Comparison of ENCODE assay signal across 22 cellular contexts in genomic region chr3:52359116-52359855, GRCh38.
"Had no signal": no experiment of that assay in that cellular context is flagged by ENCODE, and none has a peak within 500 bp of the region (broad histone marks: within the 10 kb centered on the region; RNA-seq: fewer than 3 reads in every experiment).

No MANE protein-coding gene starts in this region.

- H3K27me3 Mint-ChIP-seq: naive thymus-derived CD8-positive, alpha-beta T cell; stimulated activated memory B cell treated with anti-CD40 and anti-IgM and Interleukin-4, amounts not matched to agents 10 μg/mL and 1 μg/mL and 100 μg/mL, for 72 hours; type B pancreatic cell had no signal

- ATAC-seq: left lung; lower lobe of right lung; naive thymus-derived CD8-positive, alpha-beta T cell; sciatic nerve; stimulated activated memory B cell treated with anti-CD40 and anti-IgM and Interleukin-4, amounts not matched to agents 10 μg/mL and 1 μg/mL and 100 μg/mL, for 72 hours; stimulated activated naive CD8-positive, alpha-beta T cell treated with anti-CD3 and anti-CD28 coated beads, Interleukin-15, Interleukin-2, amounts not matched to agents 100 U/mL and 50 U/mL, for 24 hours had no signal

- H3K4me3 ChIP-seq: dorsolateral prefrontal cortex, left lung, lower lobe of right lung, ovary, smooth muscle cell, testis, tibial artery had no signal

- H3K36me3 ChIP-seq: ovary had no signal

- H3K4me1 Mint-ChIP-seq: immature natural killer cell; stimulated activated memory B cell treated with anti-CD40 and anti-IgM and Interleukin-4, amounts not matched to agents 10 μg/mL and 1 μg/mL and 100 μg/mL, for 72 hours had no signal

- H3K9me3 Mint-ChIP-seq: naive thymus-derived CD8-positive, alpha-beta T cell; nephron progenitor cell; stimulated activated memory B cell treated with anti-CD40 and anti-IgM and Interleukin-4, amounts not matched to agents 10 μg/mL and 1 μg/mL and 100 μg/mL, for 72 hours; type B pancreatic cell had no signal

- H3K4me1 ChIP-seq: left lung, lower lobe of right lung, testis, tibial artery had no signal

- H3K27me3 ChIP-seq: dorsolateral prefrontal cortex, left lung, ovary, testis, tibial artery had no signal

- H3K27ac Mint-ChIP-seq: immature natural killer cell; naive thymus-derived CD8-positive, alpha-beta T cell; nephron progenitor cell; stimulated activated memory B cell treated with anti-CD40 and anti-IgM and Interleukin-4, amounts not matched to agents 10 μg/mL and 1 μg/mL and 100 μg/mL, for 72 hours; type B pancreatic cell had no signal

- H3K9me3 ChIP-seq: left lung, lower lobe of right lung, ovary, testis, tibial artery had no signal

- H3K27ac ChIP-seq: dorsolateral prefrontal cortex, left lung, lower lobe of right lung, ovary, testis, tibial artery had no signal

- DNase-seq: cerebellar nuclear complex; dorsolateral prefrontal cortex; effector CD4-positive, alpha-beta T cell; hypothalamus; immature natural killer cell; islet precursor cell; lower lobe of right lung; naive thymus-derived CD8-positive, alpha-beta T cell; nephron progenitor cell; occipital lobe; ovary; retina; stimulated activated CD4-positive, alpha-beta T cell treated with anti-CD3 and anti-CD28 coated beads, Interleukin-4, amount 100 ng/mL, for 4 hours; stimulated activated naive CD8-positive, alpha-beta T cell treated with anti-CD3 and anti-CD28 coated beads, Interleukin-15, Interleukin-2, amounts not matched to agents 100 U/mL and 50 U/mL, for 24 hours; substantia nigra; testis; tibial artery had no signal

- H3K4me3 Mint-ChIP-seq: immature natural killer cell; naive thymus-derived CD8-positive, alpha-beta T cell; nephron progenitor cell; stimulated activated memory B cell treated with anti-CD40 and anti-IgM and Interleukin-4, amounts not matched to agents 10 μg/mL and 1 μg/mL and 100 μg/mL, for 72 hours; type B pancreatic cell had no signal
